In the genomic region with DNA sequence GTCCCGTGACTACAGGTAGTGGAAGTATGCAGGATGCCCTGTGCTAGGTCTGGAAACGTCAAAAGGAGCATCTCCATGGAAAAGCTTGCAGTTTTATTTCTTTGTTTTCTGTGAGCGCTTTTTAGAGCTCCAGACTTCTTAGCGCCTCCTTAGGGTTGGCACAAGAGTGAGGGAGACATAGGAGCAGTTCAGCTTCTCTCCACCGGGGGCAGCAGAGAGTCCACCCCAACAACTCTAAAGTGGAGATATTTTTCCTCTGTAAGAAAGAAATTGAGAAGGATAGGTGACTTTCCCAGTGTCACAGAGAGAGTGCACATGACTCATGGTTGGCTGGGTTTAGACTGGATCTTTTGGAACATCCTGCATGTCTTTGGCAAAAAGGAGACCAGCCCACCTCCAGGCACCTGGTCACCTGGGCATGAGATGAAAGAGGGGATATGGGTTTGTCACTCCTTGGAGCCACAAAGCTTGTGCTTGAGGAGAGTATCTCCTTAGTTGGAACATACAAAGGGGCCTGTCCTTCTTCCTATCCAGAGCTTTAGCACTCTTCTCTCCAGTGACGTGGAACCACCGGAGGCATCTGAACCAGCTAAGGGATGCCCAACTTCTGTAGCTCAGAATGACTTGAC, we compare ENCODE assay signal across 9 cellular contexts.
DNase-seq lines count a peak whose midpoint lies in the region; ATAC-seq and TF ChIP-seq lines count a peak whose summit lies in the region.
"Had no signal": no experiment of that assay in that cellular context is flagged by ENCODE, and none has a peak within 500 bp of the region (broad histone marks: within the 10 kb centered on the region; RNA-seq: fewer than 3 reads in every experiment).

No MANE protein-coding gene starts in this region.

- H3K4me1 ChIP-seq in foreskin keratinocyte = peaks cover 24% of the 10 kb centered on the region
- H3K4me1 ChIP-seq in tibial nerve = no peaks in the 10 kb centered on the region

- ATAC-seq in HG03103 (IDR thresholded peaks at IDR 0.05; ENCODE audit: low read depth, unreplicated experiment) = peak; percentile 89
- peak; percentile 23 for ATAC-seq in foreskin keratinocyte
- no peak for ATAC-seq in T-helper 17 cell
- ATAC-seq in GM21526 (IDR thresholded peaks at IDR 0.05; ENCODE audit: low FRiP score, unreplicated experiment) = no peak

- no peak for TF ChIP-seq EP300 in tibial nerve (IDR thresholded peaks at IDR 0.05)

- TF ChIP-seq POLR2A in tibial nerve (IDR thresholded peaks at IDR 0.05) = no peak

- H3K36me3 ChIP-seq in tibial nerve = no peaks in the 10 kb centered on the region

- TF ChIP-seq CTCF in GM12865 (IDR thresholded peaks at IDR 0.05; ENCODE audit: insufficient read depth, low read depth, low read length, missing control alignments) (peak; percentile 94), foreskin keratinocyte (conservative IDR thresholded peaks at IDR 0.05) (peak; percentile 83), tibial nerve (IDR thresholded peaks at IDR 0.05) (peak in 3 of 5 experiments; percentile 15 to 50 (median 42))

- H3K27me3 ChIP-seq in foreskin keratinocyte (no peaks in the 10 kb centered on the region), tibial nerve (no peaks in the 10 kb centered on the region)

- H3K27ac ChIP-seq in foreskin keratinocyte (peak overlapping the region; percentile 95), tibial nerve (no peak overlapping the region)
- H3K27ac ChIP-seq: SK-N-MC had no signal

- H3K9me3 ChIP-seq in tibial nerve (peaks cover 0 to 4% (median 0%) of the 10 kb centered on the region in 4 donors), T-helper 17 cell (ENCODE audit: control insufficient read depth, low read length, poor library complexity, severe bottlenecking) (no peaks in the 10 kb centered on the region)

- H3K27me3 Mint-ChIP-seq in T-helper 17 cell = no peaks in the 10 kb centered on the region

- H3K27ac Mint-ChIP-seq in T-helper 17 cell = no peak overlapping the region

- H3K4me3 Mint-ChIP-seq in T-helper 17 cell = no peak overlapping the region

- H3K4me3 ChIP-seq in GM12865 (ENCODE audit: low read depth, low read length) = no peak overlapping the region
- no peak overlapping the region for H3K4me3 ChIP-seq in tibial nerve
- H3K4me3 ChIP-seq: SK-N-MC had no signal

- H3K4me1 Mint-ChIP-seq in T-helper 17 cell = no peaks in the 10 kb centered on the region

- DNase-seq in AG08395 (ENCODE audit: low spot score) (peak; percentile 13), GM12865 (ENCODE audit: low read depth) (peak; percentile 57), SK-N-DZ (ENCODE audit: low spot score) (peak; percentile 25), foreskin keratinocyte (peak; percentile 27 to 47), tibial nerve (ENCODE audit: low spot score in 2 of 2) (no peak), T-helper 17 cell (no peak)

- 69 to 70% methylated on average over 7 of the region's 7 CpGs for WGBS in tibial nerve, 2 donors

- no peaks in the 10 kb centered on the region for H3K36me3 Mint-ChIP-seq in T-helper 17 cell (ENCODE audit: low read depth)

Comparison
In these comparisons a context has a peak if more than half of its experiments do, and no peak if none do; other contexts are left out.
1. DNase-seq: peak in AG08395 (single experiment), GM12865 (single experiment), SK-N-DZ (single experiment) and foreskin keratinocyte (2 of 2); none in tibial nerve (0 of 2) and T-helper 17 cell (0 of 3).
2. CTCF ChIP-seq: peak in every context shown above with its lines; median percentile 94 in GM12865; 83 in foreskin keratinocyte; 42 in tibial nerve.
3. ATAC-seq: peak in HG03103 (single experiment) and foreskin keratinocyte (single experiment); none in T-helper 17 cell (single experiment) and GM21526 (single experiment).